In genomic region chr6:110876170-110876773, GRCh38 we compare ENCODE assay signal across 8 cellular contexts. TPM values are rescaled to one million over a fixed set of nuclear protein-coding genes. Genes with fewer than 3 reads are reported as not detected.
DNase-seq lines count a peak whose midpoint lies in the region; ATAC-seq and TF ChIP-seq lines count a peak whose summit lies in the region.

No MANE protein-coding gene starts in this region.

- H3K9me3 Mint-ChIP-seq in neural crest cell, result no peaks in the 10 kb centered on the region

- peak; percentile 91 for DNase-seq in DMS53 (lab: John Stamatoyannopoulos, UW)
- peak; percentile 63 to 67 for DNase-seq in Kasumi-1 (lab: John Stamatoyannopoulos, UW)
- DNase-seq in SHP77 treated with DMSO at 0.1 percent for 48 hours (lab: John Stamatoyannopoulos, UW), result peak; percentile 79
- DNase-seq in activated naive CD4-positive, alpha-beta T cell (lab: John Stamatoyannopoulos, UW), result peak; percentile 36 to 53 (median 40)
- DNase-seq in foreskin melanocyte, result peak; percentile 86
- DNase-seq in neural crest cell (ENCODE audit: low read depth, low spot score), result peak; percentile 78

- TF ChIP-seq CTCF in neural crest cell (conservative IDR thresholded peaks at IDR 0.05), result no peak

- no peaks in the 10 kb centered on the region for H3K9me3 ChIP-seq in stomach smooth muscle (ENCODE audit: control insufficient read depth in 2 of 2, low read length in 2 of 2)

- H3K27me3 ChIP-seq in stomach smooth muscle (ENCODE audit: control insufficient read depth in 1 of 2, insufficient read depth in 2 of 2, low read length in 2 of 2), result no peaks in the 10 kb centered on the region

- peak overlapping the region; percentile 89 to 90 for H3K4me3 ChIP-seq in stomach smooth muscle (ENCODE audit: low read length in 2 of 2)

- peak overlapping the region; percentile 92 for H3K27ac ChIP-seq in stomach smooth muscle (ENCODE audit: low read length)

- peaks cover 52% of the 10 kb centered on the region for H3K4me1 Mint-ChIP-seq in neural crest cell

- H3K4me3 Mint-ChIP-seq in neural crest cell, result peak overlapping the region; percentile 97

- peak; percentile 43 for ATAC-seq in GM21619 (IDR thresholded peaks at IDR 0.05; ENCODE audit: unreplicated experiment)

- H3K36me3 Mint-ChIP-seq in neural crest cell (ENCODE audit: low read depth), result peaks cover 2% of the 10 kb centered on the region

- peak overlapping the region; percentile 86 to 94 for H3K9ac ChIP-seq in stomach smooth muscle (ENCODE audit: low read length in 2 of 2)

- no peaks in the 10 kb centered on the region for H3K36me3 ChIP-seq in stomach smooth muscle (ENCODE audit: control insufficient read depth in 2 of 2, insufficient read depth in 2 of 2, low read length in 2 of 2)

- H3K4me1 ChIP-seq in stomach smooth muscle (ENCODE audit: control insufficient read depth, insufficient read depth, low read length), result peaks cover 8% of the 10 kb centered on the region

- H3K27me3 Mint-ChIP-seq in neural crest cell (ENCODE audit: low read depth), result peaks cover 2% of the 10 kb centered on the region

- peak overlapping the region; percentile 75 for H3K27ac Mint-ChIP-seq in neural crest cell (ENCODE audit: unreplicated experiment)

RNA-seq across cellular contexts. Expression of gene AMD1, which starts 1.7 kb away (rescaled TPM):
- total RNA-seq in neural crest cell, result 92.7 and 92.8 TPM in 2 replicates

Comparison
In these comparisons a context has a peak if more than half of its experiments do, and no peak if none do; other contexts are left out.
1. Peak in every context shown above with its lines: DNase-seq, ATAC-seq, H3K4me3 ChIP-seq and H3K27ac ChIP-seq.
2. DNase-seq: peak in every context shown above with its lines; median percentile 91 in DMS53; 86 in foreskin melanocyte; 79 in SHP77 treated with DMSO at 0.1 percent for 48 hours; 78 in neural crest cell; 65 in Kasumi-1; 40 in activated naive CD4-positive, alpha-beta T cell.